In genomic region chr17:20059728-20060188, GRCh38 we compare ENCODE assay signal across 11 cellular contexts. TPM values are rescaled to one million over a fixed set of nuclear protein-coding genes. Genes with fewer than 3 reads are reported as not detected.
A peak's percentile ranks its signal among the peaks of the same experiment; 100 is the strongest.
DNase-seq lines count a peak whose midpoint lies in the region; ATAC-seq and TF ChIP-seq lines count a peak whose summit lies in the region.
"Had no signal": no experiment of that assay in that cellular context is flagged by ENCODE, and none has a peak within 500 bp of the region (broad histone marks: within the 10 kb centered on the region; RNA-seq: fewer than 3 reads in every experiment).

No MANE protein-coding gene starts in this region.

- H3K36me3 Mint-ChIP-seq in naive thymus-derived CD8-positive, alpha-beta T cell, result no peaks in the 10 kb centered on the region

- peak; percentile 49 for ATAC-seq in GM21825 (IDR thresholded peaks at IDR 0.05; ENCODE audit: unreplicated experiment)
- no peak for ATAC-seq in naive thymus-derived CD8-positive, alpha-beta T cell

- H3K4me1 Mint-ChIP-seq in naive thymus-derived CD8-positive, alpha-beta T cell, result peaks cover 0 to 3% (median 0%) of the 10 kb centered on the region in 4 donors

- H3K27me3 Mint-ChIP-seq in naive thymus-derived CD8-positive, alpha-beta T cell, result peaks cover 0 to 7% (median 3%) of the 10 kb centered on the region in 5 donors

- no peak for TF ChIP-seq CTCF in GM10266 (IDR thresholded peaks at IDR 0.05; ENCODE audit: control insufficient read depth, insufficient read depth, low read depth, missing control alignments)
- TF ChIP-seq CTCF in fibroblast of mammary gland (conservative IDR thresholded peaks at IDR 0.05; ENCODE audit: control insufficient read depth, insufficient read depth, low read depth, low read length), result no peak

- no peaks in the 10 kb centered on the region for H3K9me3 Mint-ChIP-seq in naive thymus-derived CD8-positive, alpha-beta T cell

- H3K4me3 ChIP-seq in fibroblast of mammary gland (ENCODE audit: control insufficient read depth, low read depth, low read length), result no peak overlapping the region
- H3K4me3 ChIP-seq: lung had no signal

- POLR2A ChIA-PET in naive thymus-derived CD8-positive, alpha-beta T cell (lab: Charles Lee), result no interaction called here

- H3K4me3 Mint-ChIP-seq in naive thymus-derived CD8-positive, alpha-beta T cell, result no peak overlapping the region

- no peak overlapping the region for H3K27ac Mint-ChIP-seq in naive thymus-derived CD8-positive, alpha-beta T cell

- DNase-seq in GM10266 (ENCODE audit: extremely low spot score) (peak; percentile 21), NCI-H510A treated with DMSO at 0.1 percent for 48 hours (lab: John Stamatoyannopoulos, UW) (peak; percentile 94), fibroblast of mammary gland (ENCODE audit: low read depth) (peak; percentile 34), COLO829 (ENCODE audit: low spot score) (no peak), epidermal melanocyte (ENCODE audit: insufficient read length, low spot score) (no peak), NCI-H226 (no peak)
- no peak for DNase-seq in naive thymus-derived CD8-positive, alpha-beta T cell
- DNase-seq: activated naive CD4-positive, alpha-beta T cell; NCI-H1417 treated with DMSO at 0.1 percent for 48 hours had no signal

RNA-seq across cellular contexts. Expression of gene SPECC1, which starts 50.6 kb away (rescaled TPM):
- 1 to 10 TPM; 1.8 to 1.9 TPM for total RNA-seq in naive thymus-derived CD8-positive, alpha-beta T cell
- polyA plus RNA-seq in naive thymus-derived CD8-positive, alpha-beta T cell, result 1 to 10 TPM; 2.5 to 4.7 (median 3.1) TPM

Comparison
In these comparisons a context has a peak if more than half of its experiments do, and no peak if none do; other contexts are left out.
1. DNase-seq: peak in GM10266 (single experiment), NCI-H510A treated with DMSO at 0.1 percent for 48 hours (single experiment) and fibroblast of mammary gland (single experiment); none in COLO829 (single experiment), naive thymus-derived CD8-positive, alpha-beta T cell (0 of 10), epidermal melanocyte (single experiment) and NCI-H226 (single experiment).